Comparison of ENCODE assay signal across 8 cellular contexts in the genomic region with DNA sequence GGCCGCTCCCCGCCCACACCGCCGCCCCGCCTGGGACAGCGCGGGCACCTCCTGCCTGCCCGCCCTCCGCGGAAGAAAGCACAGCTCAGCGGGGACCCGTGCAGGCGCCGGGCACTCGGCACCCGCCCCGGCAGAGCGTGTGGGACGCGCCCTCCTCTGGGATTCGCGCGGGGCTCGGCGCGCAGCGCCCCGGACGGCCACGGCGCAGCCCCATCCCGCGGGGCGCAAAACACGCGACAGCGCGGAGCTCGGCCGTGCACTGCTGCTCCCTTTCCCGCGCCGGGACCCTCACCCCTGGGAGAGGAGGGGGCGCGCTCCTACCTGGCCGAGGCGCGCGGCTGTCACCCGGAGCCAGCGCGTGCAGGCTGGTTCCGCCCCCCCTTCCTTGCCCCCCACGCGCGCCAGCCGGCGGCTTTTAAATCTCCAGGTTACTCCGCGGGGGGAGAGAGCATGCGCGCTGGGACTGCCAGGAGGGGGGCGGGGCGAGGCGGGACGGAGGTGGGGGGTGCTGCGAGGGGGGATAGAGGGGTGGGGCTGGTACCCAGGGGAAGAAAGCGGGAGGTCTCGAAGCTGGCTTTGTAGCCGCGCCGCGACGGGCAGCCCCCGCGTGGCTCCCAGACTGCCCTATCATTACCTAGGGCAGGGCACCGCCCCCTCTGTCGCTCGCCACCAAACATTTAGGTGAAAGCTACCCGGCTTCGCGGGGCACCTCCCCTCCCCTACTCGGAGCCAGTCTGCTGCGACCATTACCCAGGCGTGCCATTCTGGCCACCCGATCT. TPM values are rescaled to one million over a fixed set of nuclear protein-coding genes. Genes with fewer than 3 reads are reported as not detected.
DNase-seq lines count a peak whose midpoint lies in the region; ATAC-seq, FAIRE-seq and TF ChIP-seq lines count a peak whose summit lies in the region.

A gene with protein sequence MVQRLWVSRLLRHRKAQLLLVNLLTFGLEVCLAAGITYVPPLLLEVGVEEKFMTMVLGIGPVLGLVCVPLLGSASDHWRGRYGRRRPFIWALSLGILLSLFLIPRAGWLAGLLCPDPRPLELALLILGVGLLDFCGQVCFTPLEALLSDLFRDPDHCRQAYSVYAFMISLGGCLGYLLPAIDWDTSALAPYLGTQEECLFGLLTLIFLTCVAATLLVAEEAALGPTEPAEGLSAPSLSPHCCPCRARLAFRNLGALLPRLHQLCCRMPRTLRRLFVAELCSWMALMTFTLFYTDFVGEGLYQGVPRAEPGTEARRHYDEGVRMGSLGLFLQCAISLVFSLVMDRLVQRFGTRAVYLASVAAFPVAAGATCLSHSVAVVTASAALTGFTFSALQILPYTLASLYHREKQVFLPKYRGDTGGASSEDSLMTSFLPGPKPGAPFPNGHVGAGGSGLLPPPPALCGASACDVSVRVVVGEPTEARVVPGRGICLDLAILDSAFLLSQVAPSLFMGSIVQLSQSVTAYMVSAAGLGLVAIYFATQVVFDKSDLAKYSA (minus strand): TSS at position 437 of the 779 bp plus-strand sequence. CDS start 15,853 bp downstream, outside the sequence.

- no peak for TF ChIP-seq CTCF in DND-41 (IDR thresholded peaks at IDR 0.05; ENCODE audit: borderline replicate concordance, extremely low read depth, low read length, poor library complexity, severe bottlenecking)
- TF ChIP-seq CTCF in VCaP (conservative IDR thresholded peaks at IDR 0.05): no peak

- H2AFZ ChIP-seq in DND-41 (ENCODE audit: low read depth, low read length): peak within 1 kb of the TSS; percentile 49

- no peaks in the 10 kb centered on the region for H3K36me3 ChIP-seq in DND-41 (ENCODE audit: insufficient read depth, low read length)

- peaks cover 38% of the 10 kb centered on the region for H3K27me3 ChIP-seq in DND-41 (ENCODE audit: insufficient read depth, low read length, poor library complexity)

- H3K4me3 ChIP-seq in DND-41 (ENCODE audit: low read depth in 1 of 2, low read length in 2 of 2): peak within 1 kb of the TSS; percentile 19 to 55; a peak in 3 of 4 replicates

- H3K27ac ChIP-seq in DND-41 (ENCODE audit: low read length) (no peak within 1 kb of the TSS), VCaP (peak within 1 kb of the TSS; percentile 88)

- DNase-seq in DND-41 (peak; percentile 54), HTR-8/SVneo (ENCODE audit: insufficient read length, low spot score) (peak; percentile 81), dermis microvascular lymphatic vessel endothelial cell (ENCODE audit: low read depth in 2 of 2) (peak in 1 of 2 donors; percentile 38), lung microvascular endothelial cell (ENCODE audit: low read depth in 2 of 2) (peak; percentile 17 to 55), occipital lobe (lab: John Stamatoyannopoulos, UW) (no peak)
- DNase-seq in stimulated activated CD8-positive, alpha-beta memory T cell treated with anti-CD3 and anti-CD28 coated beads, Interleukin-4, amount 100 ng/mL, for 24 hours (ENCODE audit: low read depth): peak; percentile 23

- no peaks in the 10 kb centered on the region for H3K9me3 ChIP-seq in DND-41 (ENCODE audit: insufficient read depth, low read length, severe bottlenecking)

- no peaks in the 10 kb centered on the region for H3K79me2 ChIP-seq in DND-41 (ENCODE audit: insufficient read depth, low read length)

- peaks cover 16% of the 10 kb centered on the region for H4K20me1 ChIP-seq in DND-41 (ENCODE audit: insufficient read depth, low read length)

- H3K4me2 ChIP-seq in DND-41 (ENCODE audit: insufficient read depth, low read length): peak within 1 kb of the TSS; percentile 86

- H3K4me1 ChIP-seq in DND-41 (ENCODE audit: insufficient read depth, low read length): peaks cover 11% of the 10 kb centered on the region

- peak within 1 kb of the TSS; percentile 37; the same call in 1 of the 2 replicates for H3K9ac ChIP-seq in DND-41 (ENCODE audit: low read depth, low read length)

- FAIRE-seq in HTR-8/SVneo (lab: Jason Lieb, UNC): no peak

- ATAC-seq in DND-41 (ENCODE audit: insufficient read depth, low read depth): peak; percentile 86
- ATAC-seq in HG03342 (IDR thresholded peaks at IDR 0.05; ENCODE audit: unreplicated experiment): no peak

RNA-seq across cellular contexts. Expression of the gene that starts here (rescaled TPM):
- total RNA-seq in dermis microvascular lymphatic vessel endothelial cell: 14.8 and 53.0 TPM in 2 replicates
- 20.3 and 64.7 TPM in 2 replicates for total RNA-seq in lung microvascular endothelial cell
- 4.4 TPM for total RNA-seq in occipital lobe
